38 cellular contexts compared by ENCODE assay signal in genomic region chr9:110319781-110320180, GRCh38. TPM values are rescaled to one million over a fixed set of nuclear protein-coding genes. Genes with fewer than 3 reads are reported as not detected.
"Had no signal": no experiment of that assay in that cellular context is flagged by ENCODE, and none has a peak within 500 bp of the region (broad histone marks: within the 10 kb centered on the region; RNA-seq: fewer than 3 reads in every experiment).

No MANE protein-coding gene starts in this region.

- H3K36me3 ChIP-seq: adrenal gland, breast epithelium had no signal

- H3K27me3 ChIP-seq: adrenal gland, body of pancreas, breast epithelium had no signal

- H3K4me3 ChIP-seq: adrenal gland, body of pancreas, breast epithelium, PC-9 had no signal

- DNase-seq: activated B cell treated with CpG ODN at 0.5 μM for 24 hours; activated CD4-positive, alpha-beta T cell treated with anti-CD3 and anti-CD28 coated beads, Interleukin-2, amount 10 ng/mL, durations not matched to agents 24 days and 14 days; activated CD4-positive, alpha-beta T cell treated with anti-CD3 and anti-CD28 coated beads, Interleukin-2, amount 50 U/mL, for 4 hours; activated CD4-positive, CD25-positive, alpha-beta regulatory T cell treated with anti-CD3 and anti-CD28 coated beads, Interleukin-2, amount 50 U/mL, for 72 hours; activated CD8-positive, alpha-beta T cell treated with anti-CD3 and anti-CD28 coated beads for 36 hours; activated effector memory CD4-positive, alpha-beta T cell treated with Interleukin-2 at 50 U/mL for 16 hours; activated naive CD4-positive, alpha-beta T cell; activated T-cell treated with anti-CD3 and anti-CD28 coated beads, Interleukin-2, amount 50 U/mL, for 1 hour; adrenal gland; body of pancreas; caudate nucleus; cerebellar nuclear complex; Karpas-422; NCI-H1105; NCI-H1436; NCI-H1694; NCI-H1930; NCI-H2081 treated with DMSO at 0.1 percent for 48 hours; NCI-H510A; NCI-H526; NCI-H748 treated with DMSO at 0.1 percent for 48 hours; NK-92 treated with Interleukin-12 subunit alpha and Interleukin-12 subunit beta, amount 100 ng/mL, for 24 hours; PC-9; SIG-M5; T-cell; T-helper 17 cell had no signal

- ATAC-seq: activated CD8-positive, alpha-beta T cell treated with anti-CD3 and anti-CD28 coated beads for 36 hours; body of pancreas; Right ventricle myocardium inferior; SK-N-SH treated with all-trans-retinoic acid at 6 μM for 48 hours; T-cell; T-helper 17 cell had no signal

- H3K4me3 Mint-ChIP-seq: activated B cell treated with CpG ODN at 0.5 μM for 24 hours; activated CD4-positive, alpha-beta T cell treated with anti-CD3 and anti-CD28 coated beads, Interleukin-2, amount 10 ng/mL, durations not matched to agents 24 days and 14 days; activated CD8-positive, alpha-beta T cell treated with anti-CD3 and anti-CD28 coated beads for 36 hours; activated naive CD4-positive, alpha-beta T cell treated with anti-CD3 and anti-CD28 coated beads, Interleukin-2, amount 50 U/mL, for 24 hours; activated T-helper 1 cell treated with anti-CD3 and anti-CD28 coated beads, Interleukin-12 subunit alpha, Interleukin-12 subunit beta, Interleukin-2, Interleukin-4 antibody, amounts not matched to agents 30 ng/mL and 10 ng/mL and 1 ng/mL, durations not matched to agents 14 hours and 24 hours and 36 hours; T-cell; T-helper 17 cell had no signal

- H2AFZ ChIP-seq: PC-9 had no signal

- H3K36me3 Mint-ChIP-seq: activated naive CD4-positive, alpha-beta T cell treated with anti-CD3 and anti-CD28 coated beads, Interleukin-2, amount 50 U/mL, for 24 hours; T-cell had no signal

- H3K9me3 ChIP-seq: adrenal gland, body of pancreas, breast epithelium had no signal

- H3K27ac ChIP-seq: adrenal gland, body of pancreas, breast epithelium, PC-9, RWPE1, VCaP had no signal

- H3K27ac Mint-ChIP-seq: activated B cell treated with CpG ODN at 0.5 μM for 24 hours; activated CD4-positive, alpha-beta T cell treated with anti-CD3 and anti-CD28 coated beads, Interleukin-2, amount 10 ng/mL, durations not matched to agents 24 days and 14 days; activated CD8-positive, alpha-beta T cell treated with anti-CD3 and anti-CD28 coated beads for 36 hours; activated naive CD4-positive, alpha-beta T cell treated with anti-CD3 and anti-CD28 coated beads, Interleukin-2, amount 50 U/mL, for 24 hours; activated T-helper 1 cell treated with anti-CD3 and anti-CD28 coated beads, Interleukin-12 subunit alpha, Interleukin-12 subunit beta, Interleukin-2, Interleukin-4 antibody, amounts not matched to agents 30 ng/mL and 10 ng/mL and 1 ng/mL, durations not matched to agents 14 hours and 24 hours and 36 hours; T-cell; T-helper 17 cell had no signal

- H3K9me3 Mint-ChIP-seq: activated B cell treated with CpG ODN at 0.5 μM for 24 hours; activated CD4-positive, alpha-beta T cell treated with anti-CD3 and anti-CD28 coated beads, Interleukin-2, amount 10 ng/mL, durations not matched to agents 24 days and 14 days; activated CD8-positive, alpha-beta T cell treated with anti-CD3 and anti-CD28 coated beads for 36 hours; activated naive CD4-positive, alpha-beta T cell treated with anti-CD3 and anti-CD28 coated beads, Interleukin-2, amount 50 U/mL, for 24 hours; activated T-helper 1 cell treated with anti-CD3 and anti-CD28 coated beads, Interleukin-12 subunit alpha, Interleukin-12 subunit beta, Interleukin-2, Interleukin-4 antibody, amounts not matched to agents 30 ng/mL and 10 ng/mL and 1 ng/mL, durations not matched to agents 14 hours and 24 hours and 36 hours; T-cell had no signal

- H3K4me2 ChIP-seq: PC-9 had no signal

- H3K4me1 ChIP-seq: adrenal gland, body of pancreas, breast epithelium had no signal

RNA-seq across cellular contexts. Expression of gene TXNDC8, which starts 17.9 kb away (rescaled TPM):
- total RNA-seq: activated B cell treated with CpG ODN at 0.5 μM for 24 hours; activated CD4-positive, alpha-beta T cell treated with anti-CD3 and anti-CD28 coated beads, Interleukin-2, amount 10 ng/mL, durations not matched to agents 24 days and 14 days; activated CD8-positive, alpha-beta memory T cell treated with anti-CD3 and anti-CD28 coated beads for 36 hours; activated CD8-positive, alpha-beta T cell treated with anti-CD3 and anti-CD28 coated beads for 36 hours; activated T-helper 1 cell treated with anti-CD3 and anti-CD28 coated beads, Interleukin-12 subunit alpha, Interleukin-12 subunit beta, Interleukin-2, Interleukin-4 antibody, amounts not matched to agents 30 ng/mL and 10 ng/mL and 1 ng/mL, durations not matched to agents 14 hours and 24 hours and 36 hours; adrenal gland; astrocyte; body of pancreas; breast epithelium; MCF 10A; OCI-LY7; PC-9; Right ventricle myocardium inferior; SK-MEL-5; T-cell; T-helper 17 cell had no signal
- polyA plus RNA-seq: adrenal gland had no signal
